Comparison of ENCODE assay signal across 25 cellular contexts in the genomic region with DNA sequence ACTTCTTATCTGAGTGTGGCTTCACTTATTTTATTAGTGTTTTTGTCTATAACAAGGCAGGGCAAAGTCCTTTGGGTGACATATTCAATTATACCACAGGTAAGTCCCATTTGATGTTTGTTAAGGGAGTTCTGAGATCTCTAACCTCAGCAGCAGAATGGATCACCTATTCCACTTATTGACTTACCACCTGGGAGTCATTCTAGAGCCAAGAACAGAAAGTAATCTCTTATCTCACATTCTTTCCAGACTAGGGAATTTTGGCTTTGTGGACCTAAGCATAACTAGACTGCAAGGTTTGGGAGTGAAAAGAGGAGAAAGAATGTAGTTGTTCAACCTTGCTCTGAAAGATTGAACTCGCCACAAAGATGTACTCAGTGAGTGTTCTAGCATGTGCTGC. TPM values are rescaled to one million over a fixed set of nuclear protein-coding genes. Genes with fewer than 3 reads are reported as not detected.
"Had no signal": no experiment of that assay in that cellular context is flagged by ENCODE, and none has a peak within 500 bp of the region (broad histone marks: within the 10 kb centered on the region; RNA-seq: fewer than 3 reads in every experiment).

No MANE protein-coding gene starts in this region.

- FAIRE-seq: HTR-8/SVneo had no signal

- H3K27me3 ChIP-seq: MG63, SJCRH30 had no signal

- H3K36me3 ChIP-seq: MG63, SJCRH30 had no signal

- H3K9me3 ChIP-seq: MG63, SJCRH30 had no signal

- H3K4me1 ChIP-seq: SJCRH30 had no signal

- ATAC-seq: Panc1, PC-3, Right ventricle myocardium inferior, SK-N-SH treated with all-trans-retinoic acid at 6 μM for 48 hours had no signal

- H3K4me3 ChIP-seq: MG63, SJCRH30 had no signal

- DNase-seq: KBM-7, MG63, NCI-H1092, NCI-H1105 treated with DMSO at 0.1 percent for 48 hours, NCI-H1417 treated with DMSO at 0.1 percent for 48 hours, NCI-H146, NCI-H1694 treated with DMSO at 0.1 percent for 48 hours, NCI-H1930, NCI-H2081, NCI-H2171, NCI-H226, NCI-H446, NCI-H510A, NCI-H524 treated with DMSO at 0.1 percent for 48 hours, NCI-H69, NCI-H774, PC-3, SHP77 treated with DMSO at 0.1 percent for 48 hours, SJCRH30 had no signal

- H3K27ac ChIP-seq: HL-60, SJCRH30 had no signal

RNA-seq across cellular contexts. Expression of a gene that starts 13.2 kb away (rescaled TPM):
- total RNA-seq: OCI-LY7, PC-3, Right ventricle myocardium inferior had no signal
